Comparison of ENCODE assay signal across 17 cellular contexts in genomic region chr20:4088766-4089165, GRCh38.
"Had no signal": no experiment of that assay in that cellular context is flagged by ENCODE, and none has a peak within 500 bp of the region (broad histone marks: within the 10 kb centered on the region; RNA-seq: fewer than 3 reads in every experiment).

No MANE protein-coding gene starts in this region.

- H3K36me3 Mint-ChIP-seq: brain had no signal

- H3K27me3 Mint-ChIP-seq: activated CD4-positive, alpha-beta T cell treated with anti-CD3 and anti-CD28 coated beads, Interleukin-2, amount 10 ng/mL, durations not matched to agents 7 days and 5 days had no signal

- H3K27me3 ChIP-seq: right atrium auricular region had no signal

- H3K4me3 ChIP-seq: lung, prostate gland, right atrium auricular region had no signal

- DNase-seq: activated CD4-positive, alpha-beta T cell treated with anti-CD3 and anti-CD28 coated beads, Interleukin-2, amount 10 ng/mL, durations not matched to agents 7 days and 5 days; activated CD8-positive, alpha-beta T cell treated with anti-CD3 and anti-CD28 coated beads, Interleukin-2, amount 10 ng/mL, durations not matched to agents 7 days and 5 days; activated naive CD4-positive, alpha-beta T cell; activated naive CD8-positive, alpha-beta T cell treated with anti-CD3 and anti-CD28 coated beads for 36 hours; amygdala; central memory CD4-positive, alpha-beta T cell; erythroblast; foreskin melanocyte; nephron progenitor cell; occipital lobe; T-helper 1 cell; T1000 had no signal

- ATAC-seq: activated CD8-positive, alpha-beta T cell treated with anti-CD3 and anti-CD28 coated beads, Interleukin-2, amount 10 ng/mL, durations not matched to agents 7 days and 5 days; left lobe of liver had no signal

- H3K36me3 ChIP-seq: prostate gland, right atrium auricular region had no signal

- H3K27ac Mint-ChIP-seq: activated CD4-positive, alpha-beta T cell treated with anti-CD3 and anti-CD28 coated beads, Interleukin-2, amount 10 ng/mL, durations not matched to agents 7 days and 5 days; activated CD8-positive, alpha-beta T cell treated with anti-CD3 and anti-CD28 coated beads, Interleukin-2, amount 10 ng/mL, durations not matched to agents 7 days and 5 days; activated naive CD8-positive, alpha-beta T cell treated with anti-CD3 and anti-CD28 coated beads for 36 hours; brain; nephron progenitor cell had no signal

- H3K9me3 ChIP-seq: prostate gland, right atrium auricular region had no signal

- H3K27ac ChIP-seq: prostate gland, right atrium auricular region had no signal

- H3K4me3 Mint-ChIP-seq: activated CD4-positive, alpha-beta T cell treated with anti-CD3 and anti-CD28 coated beads, Interleukin-2, amount 10 ng/mL, durations not matched to agents 7 days and 5 days; activated CD8-positive, alpha-beta T cell treated with anti-CD3 and anti-CD28 coated beads, Interleukin-2, amount 10 ng/mL, durations not matched to agents 7 days and 5 days; activated naive CD8-positive, alpha-beta T cell treated with anti-CD3 and anti-CD28 coated beads for 36 hours; brain; nephron progenitor cell had no signal

- H3K4me1 ChIP-seq: prostate gland had no signal
